ENCODE assay signal across 15 cellular contexts in genomic region chr5:17222679-17223078, GRCh38. TPM values are rescaled to one million over a fixed set of nuclear protein-coding genes. Genes with fewer than 3 reads are reported as not detected.
A peak's percentile ranks its signal among the peaks of the same experiment; 100 is the strongest.
DNase-seq lines count a peak whose midpoint lies in the region; ATAC-seq and TF ChIP-seq lines count a peak whose summit lies in the region.
"Had no signal": no experiment of that assay in that cellular context is flagged by ENCODE, and none has a peak within 500 bp of the region (broad histone marks: within the 10 kb centered on the region; RNA-seq: fewer than 3 reads in every experiment).

No MANE protein-coding gene starts in this region.

- H3K27me3 ChIP-seq in ACC112 (ENCODE audit: insufficient read depth, low read length), result no peaks in the 10 kb centered on the region
- H3K27me3 ChIP-seq in KMS-11 (ENCODE audit: insufficient read depth, low read depth), result no peaks in the 10 kb centered on the region
- H3K27me3 ChIP-seq in gastroesophageal sphincter, result peaks cover 90% of the 10 kb centered on the region
- H3K27me3 ChIP-seq: SJSA1 had no signal

- in situ Hi-C loops in astrocyte of the spinal cord (cut with HindIII; ENCODE audit: low sequenced_read_pairs), result no loop called here

- H3K79me2 ChIP-seq in ACC112 (ENCODE audit: control insufficient read depth, insufficient read depth, low read length, unreplicated experiment) (peaks cover 95% of the 10 kb centered on the region), KMS-11 (ENCODE audit: insufficient read depth, low read depth) (peaks cover 57% of the 10 kb centered on the region)

- no peak for TF ChIP-seq CTCF in KMS-11 (conservative IDR thresholded peaks at IDR 0.05; ENCODE audit: low read depth, low read length)
- TF ChIP-seq CTCF in astrocyte of the spinal cord (IDR thresholded peaks at IDR 0.05; ENCODE audit: low read depth, low read length), result no peak
- TF ChIP-seq CTCF in gastroesophageal sphincter (IDR thresholded peaks at IDR 0.05), result no peak

- peak overlapping the region; percentile 94 for H3K4me2 ChIP-seq in KMS-11

- peak overlapping the region; percentile 0; the same call in 1 of the 2 replicates for H3K9ac ChIP-seq in KMS-11

- DNase-seq in astrocyte of the spinal cord (ENCODE audit: low read depth, low spot score) (peak; percentile 41), islet precursor cell (peak; percentile 11), UCSD-AML1 (lab: John Stamatoyannopoulos, UW; ENCODE audit: unreplicated experiment) (no peak)
- no peak for DNase-seq in stimulated activated CD4-positive, alpha-beta T cell treated with anti-CD3 and anti-CD28 coated beads, Interleukin-1b, Interleukin-23, amount 100 ng/mL, for 48 hours
- DNase-seq in activated naive CD4-positive, alpha-beta T cell treated with anti-CD3 and anti-CD28 coated beads, Interleukin-2, amount 50 U/mL, for 16 hours, result no peak
- DNase-seq: activated naive CD8-positive, alpha-beta T cell treated with anti-CD3 and anti-CD28 coated beads for 36 hours; dermis blood vessel endothelial cell; mucosa of descending colon; NCI-H146; NCI-H774 had no signal

- H3K36me3 ChIP-seq in ACC112 (ENCODE audit: insufficient read depth, low read length) (peaks cover 26% of the 10 kb centered on the region), KMS-11 (ENCODE audit: insufficient read depth) (no peaks in the 10 kb centered on the region), gastroesophageal sphincter (no peaks in the 10 kb centered on the region)
- H3K36me3 ChIP-seq: upper lobe of left lung had no signal

- H2AFZ ChIP-seq in ACC112 (ENCODE audit: low read length, unreplicated experiment), result no peak overlapping the region
- H2AFZ ChIP-seq in KMS-11 (ENCODE audit: low read depth), result no peak overlapping the region

- WGBS in gastroesophageal sphincter (ENCODE audit: low coverage in 1 of 2), 2 donors, result 71 to 76% methylated on average over 2 of the region's 2 CpGs

- H3K27ac ChIP-seq in ACC112 (ENCODE audit: low read depth, low read length) (peak overlapping the region; percentile 52), KMS-11 (peak overlapping the region; percentile 41), gastroesophageal sphincter (no peak overlapping the region)
- H3K27ac ChIP-seq: SJSA1, upper lobe of left lung had no signal

- H4K20me1 ChIP-seq in KMS-11 (ENCODE audit: insufficient read depth), result no peaks in the 10 kb centered on the region

- no peak for TF ChIP-seq EP300 in gastroesophageal sphincter (IDR thresholded peaks at IDR 0.05)

- no peak for ATAC-seq in gastroesophageal sphincter
- ATAC-seq: mucosa of descending colon had no signal

- no peak for TF ChIP-seq POLR2A in gastroesophageal sphincter (IDR thresholded peaks at IDR 0.05)

- H3K4me1 ChIP-seq in ACC112 (ENCODE audit: control insufficient read depth, insufficient read depth, low read length, unreplicated experiment) (peaks cover 74% of the 10 kb centered on the region), KMS-11 (ENCODE audit: low read depth, poor library complexity, severe bottlenecking) (peaks cover 80% of the 10 kb centered on the region), gastroesophageal sphincter (peaks cover 0 to 15% (median 3%) of the 10 kb centered on the region in 3 donors)

- peak overlapping the region; percentile 44; the same call in 1 of the 2 replicates for H3K4me3 ChIP-seq in ACC112 (ENCODE audit: low read depth, low read length)
- H3K4me3 ChIP-seq in KMS-11 (IDR thresholded peaks at IDR 0.05; ENCODE audit: insufficient read depth, low read depth, low read length), result no peak overlapping the region
- no peak overlapping the region for H3K4me3 ChIP-seq in astrocyte of the spinal cord (ENCODE audit: low read depth, low read length)
- H3K4me3 ChIP-seq in gastroesophageal sphincter, result no peak overlapping the region
- H3K4me3 ChIP-seq: mucosa of descending colon, SJSA1, upper lobe of left lung had no signal

- no peaks in the 10 kb centered on the region for H3K9me3 ChIP-seq in gastroesophageal sphincter
- H3K9me3 ChIP-seq: mucosa of descending colon, upper lobe of left lung had no signal

RNA-seq across cellular contexts. Expression of gene BASP1, which starts 5.2 kb away (rescaled TPM):
- total RNA-seq in gastroesophageal sphincter, result 10 to 100 TPM in 1 of 4 donors, 1 to 10 TPM in 2, under 1 TPM in 1; 0.31 to 12.9 (median 5.5) TPM

Comparison
In these comparisons a context has a peak if more than half of its experiments do, and no peak if none do; other contexts are left out.
1. H3K27ac ChIP-seq: peak in ACC112 (single experiment) and KMS-11 (single experiment); none in gastroesophageal sphincter (0 of 4).
2. DNase-seq: peak in astrocyte of the spinal cord (single experiment) and islet precursor cell (single experiment); none in stimulated activated CD4-positive, alpha-beta T cell treated with anti-CD3 and anti-CD28 coated beads, Interleukin-1b, Interleukin-23, amount 100 ng/mL, for 48 hours (single experiment), UCSD-AML1 (single experiment) and activated naive CD4-positive, alpha-beta T cell treated with anti-CD3 and anti-CD28 coated beads, Interleukin-2, amount 50 U/mL, for 16 hours (single experiment).